ENCODE assay signal across 12 cellular contexts in the genomic region with DNA sequence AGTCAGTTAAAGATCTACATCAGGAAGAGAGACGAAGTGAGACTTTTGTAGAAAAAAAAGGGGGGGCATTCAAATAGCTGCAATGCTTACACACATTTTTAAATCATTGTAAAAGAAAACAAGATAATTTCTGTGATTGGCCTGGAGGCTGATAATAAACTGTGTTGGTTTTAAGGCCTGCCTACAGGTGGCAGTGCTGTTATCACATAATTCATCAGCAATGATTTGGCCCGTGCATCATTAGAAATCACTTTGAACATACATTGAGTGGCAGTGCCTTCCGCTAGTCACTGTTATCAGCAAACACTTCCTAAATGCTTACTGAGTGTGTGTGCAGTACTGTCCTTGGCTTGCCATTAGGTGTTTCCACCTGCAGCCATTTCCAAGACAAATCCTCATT.
A peak's percentile ranks its signal among the peaks of the same experiment; 100 is the strongest.
DNase-seq lines count a peak whose midpoint lies in the region; ATAC-seq and TF ChIP-seq lines count a peak whose summit lies in the region.
"Had no signal": no experiment of that assay in that cellular context is flagged by ENCODE, and none has a peak within 500 bp of the region (broad histone marks: within the 10 kb centered on the region; RNA-seq: fewer than 3 reads in every experiment).

No MANE protein-coding gene starts in this region.

- POLR2A ChIA-PET in AG04450 (lab: Yijun Ruan, JAX) (no interaction called here), HEK293T (lab: Yijun Ruan, JAX) (interaction anchor here (1.1 kb wide), 1 partner anchor 15 kb away, joined by 3 read pairs; no protein-coding TSS in a partner anchor)

- intact Hi-C loops in esophagus squamous epithelium (cut with DNase I) = no loop called here

- H3K36me3 ChIP-seq in RWPE2 (ENCODE audit: low read depth) (no peaks in the 10 kb centered on the region), esophagus squamous epithelium (no peaks in the 10 kb centered on the region)
- H3K36me3 ChIP-seq: gastrocnemius medialis, SJSA1 had no signal

- CTCF ChIA-PET in AG04450 (lab: Charles Lee) = interaction anchor here (0.6 to 1.9 kb wide), 5 partner anchors 19 to 673 kb away, joined by 3 to 9 read pairs (median 3); no protein-coding TSS in a partner anchor
- CTCF ChIA-PET in HEK293T (lab: Yijun Ruan, JAX) = interaction anchor here (1.0 to 1.4 kb wide), 2 partner anchors 146 to 179 kb away, joined by 3 to 6 read pairs; no protein-coding TSS in a partner anchor

- H3K9me3 ChIP-seq in AG04450 (ENCODE audit: control insufficient read depth, insufficient read depth, low read length) (peaks cover 9% of the 10 kb centered on the region), RWPE2 (ENCODE audit: severe bottlenecking) (no peaks in the 10 kb centered on the region), esophagus squamous epithelium (no peaks in the 10 kb centered on the region)
- H3K9me3 ChIP-seq: gastrocnemius medialis, SJSA1 had no signal

- DNase-seq in AG04450 (ENCODE audit: low read depth, low spot score) (no peak), HFF-Myc (ENCODE audit: extremely low read depth, low read depth) (no peak), RWPE2 (ENCODE audit: low spot score) (no peak), iPS-NIHi11 (ENCODE audit: low spot score) (peak; percentile 36), HEK293T (ENCODE audit: extremely low spot score) (no peak), esophagus squamous epithelium (lab: John Stamatoyannopoulos, UW) (no peak)
- DNase-seq in central memory CD4-positive, alpha-beta T cell = no peak
- DNase-seq: activated T-cell treated with anti-CD3 and anti-CD28 coated beads, Interleukin-2, amount 50 U/mL, for 24 hours; gastrocnemius medialis; stimulated activated naive B cell treated with anti-CD40 and anti-IgM and Interleukin-4, amounts not matched to agents 10 μg/mL and 1 μg/mL and 100 μg/mL, for 72 hours had no signal

- no peak for TF ChIP-seq POLR2A in esophagus squamous epithelium (IDR thresholded peaks at IDR 0.05)

- ATAC-seq in RWPE2 (ENCODE audit: low read depth) (peak; percentile 42; the same call in 2 of the 3 replicates), GM21447 (IDR thresholded peaks at IDR 0.05; ENCODE audit: unreplicated experiment) (no peak)
- ATAC-seq: gastrocnemius medialis had no signal

- peaks cover 5% of the 10 kb centered on the region for H3K4me1 ChIP-seq in RWPE2 (ENCODE audit: insufficient read depth, poor library complexity, severe bottlenecking)
- no peaks in the 10 kb centered on the region for H3K4me1 ChIP-seq in esophagus squamous epithelium
- H3K4me1 ChIP-seq: gastrocnemius medialis had no signal

- H3K27ac ChIP-seq in AG04450 (ENCODE audit: low read depth, low read length) (no peak overlapping the region), RWPE2 (ENCODE audit: poor library complexity, severe bottlenecking) (no peak overlapping the region), esophagus squamous epithelium (no peak overlapping the region)
- H3K27ac ChIP-seq: gastrocnemius medialis, SJSA1 had no signal

- 17 to 30% methylated on average over 3 of the region's 3 CpGs for WGBS in esophagus squamous epithelium, 2 donors

- 0 out of 2 replicates have a peak, but pooled peaks have one; percentile 14 for TF ChIP-seq CTCF in AG04450 (IDR thresholded peaks at IDR 0.05; ENCODE audit: low read depth, low read length)
- peak; percentile 24 for TF ChIP-seq CTCF in HFF-Myc (IDR thresholded peaks at IDR 0.05; ENCODE audit: low read depth, low read length, missing control alignments)
- peak; percentile 58 for TF ChIP-seq CTCF in RWPE2 (IDR thresholded peaks at IDR 0.05; ENCODE audit: poor library complexity, severe bottlenecking)
- peak in 3 of 6 experiments; percentile 8 to 44 (median 21) for TF ChIP-seq CTCF in esophagus squamous epithelium (IDR thresholded peaks at IDR 0.05)

- H3K4me3 ChIP-seq in AG04450 (ENCODE audit: low read depth, low read length) = no peak overlapping the region
- H3K4me3 ChIP-seq in HFF-Myc (replicated peaks; ENCODE audit: low read depth, low read length) = no peak overlapping the region
- H3K4me3 ChIP-seq in RWPE2 (ENCODE audit: severe bottlenecking) = no peak overlapping the region
- no peak overlapping the region for H3K4me3 ChIP-seq in esophagus squamous epithelium
- H3K4me3 ChIP-seq: gastrocnemius medialis, SJSA1 had no signal

- H3K27me3 ChIP-seq in AG04450 (ENCODE audit: control insufficient read depth, insufficient read depth, low read length) (no peaks in the 10 kb centered on the region), RWPE2 (ENCODE audit: insufficient read depth, poor library complexity, severe bottlenecking) (no peaks in the 10 kb centered on the region), esophagus squamous epithelium (no peaks in the 10 kb centered on the region)
- H3K27me3 ChIP-seq: gastrocnemius medialis, SJSA1 had no signal

TF ChIP-seq in HEK293T, 16 proteins besides CTCF, POLR2A, EP300 and RAD21:
- no peak for TF ChIP-seq FOXK2 (IDR thresholded peaks at IDR 0.05)
- no peak for TF ChIP-seq LEF1 (IDR thresholded peaks at IDR 0.05; ENCODE audit: borderline replicate concordance)
- no peak for TF ChIP-seq CTBP1 (IDR thresholded peaks at IDR 0.05; ENCODE audit: borderline replicate concordance)
